Comparison of ENCODE assay signal across 8 cellular contexts in the genomic region with DNA sequence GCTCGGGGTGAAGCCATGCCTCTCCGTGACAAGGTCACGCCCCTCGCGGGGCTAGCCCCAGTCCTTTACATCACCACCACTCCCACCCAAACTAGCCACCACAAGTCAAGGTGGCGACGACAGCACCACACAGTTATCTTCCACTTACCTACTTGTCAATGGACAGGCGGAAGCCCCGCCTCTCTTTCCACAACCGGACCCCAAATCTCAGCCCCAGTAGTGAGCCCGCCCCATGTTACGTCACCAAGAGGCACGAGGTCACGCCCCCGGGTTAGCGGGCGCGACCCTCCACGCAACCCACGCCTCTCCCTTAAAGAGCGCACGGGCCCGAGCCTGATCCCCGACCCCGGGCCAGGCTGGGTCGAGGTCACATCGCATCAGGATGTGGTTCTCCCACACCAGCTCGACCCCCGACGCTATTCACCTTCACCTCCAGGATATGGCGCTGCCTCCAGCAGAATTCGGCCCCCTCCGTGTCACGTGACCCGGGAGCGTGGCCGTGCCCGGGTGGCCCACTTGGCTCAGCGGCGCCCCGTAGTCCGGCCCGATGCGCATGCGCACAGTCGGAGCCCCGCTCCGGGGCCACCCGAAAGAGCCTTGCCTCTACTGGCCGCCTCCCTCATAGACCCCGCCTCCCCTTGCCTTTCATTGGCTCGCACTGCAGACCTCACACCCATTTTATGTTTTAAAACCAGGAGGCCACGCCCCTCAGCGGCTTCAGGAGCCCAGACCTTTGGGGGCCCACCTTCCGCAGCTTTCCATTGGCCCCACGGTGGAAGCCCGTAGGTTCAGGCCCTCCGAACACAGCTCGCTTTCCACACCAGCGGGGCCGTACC. TPM values are rescaled to one million over a fixed set of nuclear protein-coding genes. Genes with fewer than 3 reads are reported as not detected.
A peak's percentile ranks its signal among the peaks of the same experiment; 100 is the strongest.
DNase-seq lines count a peak whose midpoint lies in the region; ATAC-seq and TF ChIP-seq lines count a peak whose summit lies in the region.

No MANE protein-coding gene starts in this region.

- DNase-seq in CD4-positive, CD25-positive, alpha-beta regulatory T cell, result peak; percentile 94 to 98 (median 96)
- peak; percentile 90 for DNase-seq in NCI-H748 treated with DMSO at 0.1 percent for 48 hours (lab: John Stamatoyannopoulos, UW)
- peak; percentile 95 to 96 for DNase-seq in activated CD4-positive, alpha-beta T cell treated with anti-CD3 and anti-CD28 coated beads, Interleukin-2, amount 50 U/mL, for 4 hours
- DNase-seq in dermis blood vessel endothelial cell, result peak; percentile 98
- DNase-seq in left lung, result peak; percentile 98
- peak; percentile 94 for DNase-seq in stimulated activated CD4-positive, alpha-beta T cell treated with anti-CD3 and anti-CD28 coated beads, Interleukin-2, amount 100 ng/mL, for 4 hours (ENCODE audit: low read depth)

- peaks cover 22% of the 10 kb centered on the region for H3K4me1 ChIP-seq in CD4-positive, CD25-positive, alpha-beta regulatory T cell (ENCODE audit: control insufficient read depth, insufficient read depth, low read length, poor library complexity, severe bottlenecking)
- H3K4me1 ChIP-seq in left lung, result peaks cover 3 to 19% of the 10 kb centered on the region in 2 donors

- no peak for TF ChIP-seq CTCF in left lung (IDR thresholded peaks at IDR 0.05)

- H3K9me3 Mint-ChIP-seq in CD4-positive, CD25-positive, alpha-beta regulatory T cell, result peaks cover 0 to 2% (median 0%) of the 10 kb centered on the region in 7 donors

- intact Hi-C loops in left lung (cut with DNase I), result no loop called here

- ATAC-seq in CD4-positive, CD25-positive, alpha-beta regulatory T cell (ENCODE audit: low read depth in 2 of 2), result peak; percentile 91 to 92
- peak; percentile 95 for ATAC-seq in GM19397 (IDR thresholded peaks at IDR 0.05; ENCODE audit: unreplicated experiment)
- peak; percentile 77 for ATAC-seq in HG03565 (IDR thresholded peaks at IDR 0.05; ENCODE audit: unreplicated experiment)
- ATAC-seq in left lung, result peak; percentile 95

- peaks cover 12% of the 10 kb centered on the region for H3K36me3 Mint-ChIP-seq in CD4-positive, CD25-positive, alpha-beta regulatory T cell

- H3K36me3 ChIP-seq in CD4-positive, CD25-positive, alpha-beta regulatory T cell (ENCODE audit: control insufficient read depth, insufficient read depth, low read length), result peaks cover 2% of the 10 kb centered on the region
- peaks cover 0 to 29% of the 10 kb centered on the region in 2 donors for H3K36me3 ChIP-seq in left lung

- H3K4me3 ChIP-seq in CD4-positive, CD25-positive, alpha-beta regulatory T cell (ENCODE audit: low read depth, low read length), result peak overlapping the region; percentile 80
- H3K4me3 ChIP-seq in left lung, result peak overlapping the region; percentile 60 to 85

- no peaks in the 10 kb centered on the region for H3K9me3 ChIP-seq in CD4-positive, CD25-positive, alpha-beta regulatory T cell (ENCODE audit: control insufficient read depth in 2 of 2, low read length in 2 of 2)
- no peaks in the 10 kb centered on the region for H3K9me3 ChIP-seq in left lung

- H3K27ac Mint-ChIP-seq in CD4-positive, CD25-positive, alpha-beta regulatory T cell, result peak overlapping the region; percentile 96 to 98 (median 98)

- peak overlapping the region; percentile 92 to 99 (median 98) for H3K4me3 Mint-ChIP-seq in CD4-positive, CD25-positive, alpha-beta regulatory T cell

- H3K27me3 Mint-ChIP-seq in CD4-positive, CD25-positive, alpha-beta regulatory T cell, result peaks cover 19% of the 10 kb centered on the region

- H3K27me3 ChIP-seq in CD4-positive, CD25-positive, alpha-beta regulatory T cell (ENCODE audit: control insufficient read depth, insufficient read depth, low read length), result no peaks in the 10 kb centered on the region
- no peaks in the 10 kb centered on the region for H3K27me3 ChIP-seq in left lung

- peaks cover 7 to 45% (median 19%) of the 10 kb centered on the region in 4 donors for H3K4me1 Mint-ChIP-seq in CD4-positive, CD25-positive, alpha-beta regulatory T cell

- H3K27ac ChIP-seq in CD4-positive, CD25-positive, alpha-beta regulatory T cell (ENCODE audit: insufficient read depth, low read length, poor library complexity, severe bottlenecking), result peak overlapping the region; percentile 92
- peak overlapping the region; percentile 83 to 85 for H3K27ac ChIP-seq in left lung

RNA-seq across cellular contexts. Expression of a gene that starts 18.2 kb away (rescaled TPM):
- not detected for total RNA-seq in CD4-positive, CD25-positive, alpha-beta regulatory T cell
- not detected for polyA plus RNA-seq in CD4-positive, CD25-positive, alpha-beta regulatory T cell
- total RNA-seq in dermis blood vessel endothelial cell (22.5 and 22.6 TPM in 2 replicates), left lung (10 to 100 TPM; 17.5 to 22.9 TPM)

RNA-seq across cellular contexts. Expression of a gene that starts 43.4 kb away (rescaled TPM):
- not detected for total RNA-seq in CD4-positive, CD25-positive, alpha-beta regulatory T cell
- polyA plus RNA-seq in CD4-positive, CD25-positive, alpha-beta regulatory T cell, result not detected
- total RNA-seq in dermis blood vessel endothelial cell, result not detected in 2 replicates
- total RNA-seq in left lung, result not detected

Comparison
In these comparisons a context has a peak if more than half of its experiments do, and no peak if none do; other contexts are left out.
1. Peak in every context shown above with its lines: DNase-seq, ATAC-seq, H3K4me3 ChIP-seq and H3K27ac ChIP-seq.
2. RNA of a gene that starts 18.2 kb away (total RNA-seq): 17.5 to 22.9 TPM in left lung and 22.5 to 22.6 TPM in dermis blood vessel endothelial cell; not detected in CD4-positive, CD25-positive, alpha-beta regulatory T cell (single experiment); every median in the first group is over 10 times any median in the second.